ENCODE assay signal across 9 cellular contexts in genomic region chr4:87006531-87007344, GRCh38.
DNase-seq lines count a peak whose midpoint lies in the region; ATAC-seq, FAIRE-seq and TF ChIP-seq lines count a peak whose summit lies in the region.
"Had no signal": no experiment of that assay in that cellular context is flagged by ENCODE, and none has a peak within 500 bp of the region (broad histone marks: within the 10 kb centered on the region; RNA-seq: fewer than 3 reads in every experiment).

No MANE protein-coding gene starts in this region.

- intact Hi-C loops in colonic mucosa (cut with DNase I), result loop anchor here (1.0 to 10.0 kb wide), 3 partner anchors 58 to 88 kb away; no protein-coding TSS in a partner anchor

- H3K9me3 ChIP-seq in BLaER1 treated with 17β-estradiol and CSF1 and Interleukin-3, amounts not matched to agents 10 nM and 100 nM (replicated peaks in 1 of 11), result no peaks in the 10 kb centered on the region
- no peaks in the 10 kb centered on the region for H3K9me3 ChIP-seq in colonic mucosa

- H3K4me2 ChIP-seq in BLaER1 treated with 17β-estradiol and CSF1 and Interleukin-3, amounts not matched to agents 10 nM and 100 nM, result peak overlapping the region; percentile 88 to 99 (median 91)

- no peaks in the 10 kb centered on the region for H3K27me3 ChIP-seq in BLaER1 treated with 17β-estradiol and CSF1 and Interleukin-3, amounts not matched to agents 10 nM and 100 nM
- H3K27me3 ChIP-seq in colonic mucosa, result no peaks in the 10 kb centered on the region

- FAIRE-seq in GM19239 (lab: Jason Lieb, UNC), result peak; percentile 91
- FAIRE-seq: islet of Langerhans had no signal

- peaks cover 0 to 12% (median 10%) of the 10 kb centered on the region in 11 experiments; a peak in 8 of 22 replicates for H3K36me3 ChIP-seq in BLaER1 treated with 17β-estradiol and CSF1 and Interleukin-3, amounts not matched to agents 10 nM and 100 nM
- H3K36me3 ChIP-seq in colonic mucosa, result no peaks in the 10 kb centered on the region

- DNase-seq in GM19239 (ENCODE audit: insufficient read length, low spot score) (peak; percentile 36), NCI-H510A treated with DMSO at 0.1 percent for 48 hours (lab: John Stamatoyannopoulos, UW) (peak; percentile 97), colonic mucosa (peak; percentile 94), left kidney (ENCODE audit: low read depth, low spot score) (peak; percentile 98)
- DNase-seq in activated CD4-positive, alpha-beta T cell treated with anti-CD3 and anti-CD28 coated beads for 4 hours, result peak; percentile 83 to 88
- peak; percentile 88 for DNase-seq in stimulated activated CD4-positive, alpha-beta T cell treated with anti-CD3 and anti-CD28 coated beads, Interleukin-1b, Interleukin-23, amount 100 ng/mL, for 48 hours

- H3K4me3 ChIP-seq in BLaER1 treated with 17β-estradiol and CSF1 and Interleukin-3, amounts not matched to agents 10 nM and 100 nM, result peak overlapping the region; percentile 81 to 95 (median 89)
- peak overlapping the region; percentile 58 for H3K4me3 ChIP-seq in colonic mucosa

- peak overlapping the region; percentile 89 to 98 (median 95) for H3K27ac ChIP-seq in BLaER1 treated with 17β-estradiol and CSF1 and Interleukin-3, amounts not matched to agents 10 nM and 100 nM
- H3K27ac ChIP-seq in colonic mucosa, result peak overlapping the region; percentile 98

- peak overlapping the region; percentile 89 to 97 (median 93) for H3K9ac ChIP-seq in BLaER1 treated with 17β-estradiol and CSF1 and Interleukin-3, amounts not matched to agents 10 nM and 100 nM
- H3K9ac ChIP-seq in colonic mucosa (ENCODE audit: low read depth in 2 of 2, low read length in 2 of 2), result peak overlapping the region; percentile 88 to 92

- TF ChIP-seq CTCF in colonic mucosa (IDR thresholded peaks at IDR 0.05), result peak; percentile 17

- ATAC-seq in HG03442 (IDR thresholded peaks at IDR 0.05; ENCODE audit: unreplicated experiment), result peak; percentile 73

- H4K20me1 ChIP-seq in BLaER1 treated with 17β-estradiol and CSF1 and Interleukin-3, amounts not matched to agents 10 nM and 100 nM, result peaks cover 5 to 62% (median 39%) of the 10 kb centered on the region in 11 experiments; a peak in 17 of 22 replicates

- peaks cover 57 to 74% (median 62%) of the 10 kb centered on the region in 10 experiments for H3K4me1 ChIP-seq in BLaER1 treated with 17β-estradiol and CSF1 and Interleukin-3, amounts not matched to agents 10 nM and 100 nM
- H3K4me1 ChIP-seq in colonic mucosa, result peaks cover 9% of the 10 kb centered on the region

Comparison
In these comparisons a context has a peak if more than half of its experiments do, and no peak if none do; other contexts are left out.
1. Peak in every context shown above with its lines: DNase-seq, ATAC-seq, H3K4me3 ChIP-seq and H3K27ac ChIP-seq.
2. DNase-seq: peak in every context shown above with its lines; median percentile 98 in left kidney; 97 in NCI-H510A treated with DMSO at 0.1 percent for 48 hours; 94 in colonic mucosa; 88 in stimulated activated CD4-positive, alpha-beta T cell treated with anti-CD3 and anti-CD28 coated beads, Interleukin-1b, Interleukin-23, amount 100 ng/mL, for 48 hours; 86 in activated CD4-positive, alpha-beta T cell treated with anti-CD3 and anti-CD28 coated beads for 4 hours; 36 in GM19239.